In genomic region chr1:26283226-26283853, GRCh38 we compare ENCODE assay signal across 1 cellular context.
TF ChIP-seq lines count a peak whose summit lies in the region.

No MANE protein-coding gene starts in this region.

TF ChIP-seq in HCT116, 20 proteins besides CTCF, POLR2A, EP300 and RAD21 (continued from another document):
- no peak for TF ChIP-seq ZBTB33 (IDR thresholded peaks at IDR 0.05; ENCODE audit: extremely low read depth, insufficient replicate concordance, low read length)
